Comparison of ENCODE assay signal across 8 cellular contexts in genomic region chr10:107409517-107409916, GRCh38.
DNase-seq lines count a peak whose midpoint lies in the region; ATAC-seq and TF ChIP-seq lines count a peak whose summit lies in the region.

No MANE protein-coding gene starts in this region.

- H3K36me3 ChIP-seq in DOHH2 (ENCODE audit: control insufficient read depth, low read length) = no peaks in the 10 kb centered on the region
- no peaks in the 10 kb centered on the region for H3K36me3 ChIP-seq in H7 (replicated peaks; ENCODE audit: control insufficient read depth, insufficient read depth, low read length)

- no peaks in the 10 kb centered on the region for H3K36me3 Mint-ChIP-seq in stimulated activated naive B cell treated with anti-CD40 and anti-IgM and Interleukin-4, amounts not matched to agents 10 μg/mL and 1 μg/mL and 100 μg/mL, for 72 hours

- H3K9me2 ChIP-seq in DOHH2 (replicated peaks; ENCODE audit: control insufficient read depth, low read length) = no peaks in the 10 kb centered on the region

- no peak overlapping the region for H3K27ac Mint-ChIP-seq in stimulated activated naive B cell treated with anti-CD40 and anti-IgM and Interleukin-4, amounts not matched to agents 10 μg/mL and 1 μg/mL and 100 μg/mL, for 72 hours

- H4K20me1 ChIP-seq in DOHH2 (ENCODE audit: control insufficient read depth, insufficient read depth, low read depth, low read length) = no peaks in the 10 kb centered on the region

- no peak overlapping the region for H3K4me2 ChIP-seq in DOHH2 (ENCODE audit: low read length)

- H3K27me3 Mint-ChIP-seq in stimulated activated naive B cell treated with anti-CD40 and anti-IgM and Interleukin-4, amounts not matched to agents 10 μg/mL and 1 μg/mL and 100 μg/mL, for 72 hours = no peaks in the 10 kb centered on the region

- H3K9me3 Mint-ChIP-seq in stimulated activated naive B cell treated with anti-CD40 and anti-IgM and Interleukin-4, amounts not matched to agents 10 μg/mL and 1 μg/mL and 100 μg/mL, for 72 hours = peaks cover 0 to 4% of the 10 kb centered on the region in 2 donors

- no peaks in the 10 kb centered on the region for H3F3A ChIP-seq in DOHH2 (ENCODE audit: control insufficient read depth, insufficient read depth)

- no peaks in the 10 kb centered on the region for H3K79me2 ChIP-seq in DOHH2 (ENCODE audit: control insufficient read depth, low read length)

- peaks cover 0 to under 1% of the 10 kb centered on the region in 2 donors for H3K4me1 Mint-ChIP-seq in stimulated activated naive B cell treated with anti-CD40 and anti-IgM and Interleukin-4, amounts not matched to agents 10 μg/mL and 1 μg/mL and 100 μg/mL, for 72 hours

- no peak for ATAC-seq in stimulated activated naive B cell treated with anti-CD40 and anti-IgM and Interleukin-4, amounts not matched to agents 10 μg/mL and 1 μg/mL and 100 μg/mL, for 72 hours (replicated peaks)

- DNase-seq in H4 (ENCODE audit: low spot score) (peak; percentile 31), RPMI7951 (ENCODE audit: low read depth) (peak; percentile 38), kidney tubule cell (ENCODE audit: low spot score) (peak; percentile 43), NCI-H226 (no peak), H7 (no peak)
- no peak for DNase-seq in stimulated activated naive B cell treated with anti-CD40 and anti-IgM and Interleukin-4, amounts not matched to agents 10 μg/mL and 1 μg/mL and 100 μg/mL, for 72 hours
- no peak for DNase-seq in effector CD8-positive, alpha-beta T cell (lab: John Stamatoyannopoulos, UW)

- peak; percentile 34 for TF ChIP-seq CTCF in DOHH2 (IDR thresholded peaks at IDR 0.05; ENCODE audit: low read depth, low read length, poor library complexity, severe bottlenecking)

- H3K4me3 Mint-ChIP-seq in stimulated activated naive B cell treated with anti-CD40 and anti-IgM and Interleukin-4, amounts not matched to agents 10 μg/mL and 1 μg/mL and 100 μg/mL, for 72 hours = no peak overlapping the region

- H3K4me1 ChIP-seq in DOHH2 (ENCODE audit: control insufficient read depth, low read length) = no peaks in the 10 kb centered on the region

- no peak overlapping the region for H3K27ac ChIP-seq in DOHH2 (ENCODE audit: low read depth, low read length)

- H3K27me3 ChIP-seq in DOHH2 (ENCODE audit: control insufficient read depth, low read length) (no peaks in the 10 kb centered on the region), H7 (ENCODE audit: control insufficient read depth, insufficient read depth, low read length) (no peaks in the 10 kb centered on the region)

- H3K4me3 ChIP-seq in DOHH2 (ENCODE audit: low read length) = no peak overlapping the region
- H3K4me3 ChIP-seq in H7 (ENCODE audit: insufficient read depth, low read depth, low read length) = no peak overlapping the region

- no peaks in the 10 kb centered on the region for H3K9me3 ChIP-seq in DOHH2 (ENCODE audit: control insufficient read depth, insufficient read depth, low read length)

Comparison
In these comparisons a context has a peak if more than half of its experiments do, and no peak if none do; other contexts are left out.
1. DNase-seq: peak in H4 (single experiment), RPMI7951 (single experiment) and kidney tubule cell (single experiment); none in stimulated activated naive B cell treated with anti-CD40 and anti-IgM and Interleukin-4, amounts not matched to agents 10 μg/mL and 1 μg/mL and 100 μg/mL, for 72 hours (single experiment), NCI-H226 (single experiment), effector CD8-positive, alpha-beta T cell (single experiment) and H7 (single experiment).